8 cellular contexts compared by ENCODE assay signal in the genomic region with DNA sequence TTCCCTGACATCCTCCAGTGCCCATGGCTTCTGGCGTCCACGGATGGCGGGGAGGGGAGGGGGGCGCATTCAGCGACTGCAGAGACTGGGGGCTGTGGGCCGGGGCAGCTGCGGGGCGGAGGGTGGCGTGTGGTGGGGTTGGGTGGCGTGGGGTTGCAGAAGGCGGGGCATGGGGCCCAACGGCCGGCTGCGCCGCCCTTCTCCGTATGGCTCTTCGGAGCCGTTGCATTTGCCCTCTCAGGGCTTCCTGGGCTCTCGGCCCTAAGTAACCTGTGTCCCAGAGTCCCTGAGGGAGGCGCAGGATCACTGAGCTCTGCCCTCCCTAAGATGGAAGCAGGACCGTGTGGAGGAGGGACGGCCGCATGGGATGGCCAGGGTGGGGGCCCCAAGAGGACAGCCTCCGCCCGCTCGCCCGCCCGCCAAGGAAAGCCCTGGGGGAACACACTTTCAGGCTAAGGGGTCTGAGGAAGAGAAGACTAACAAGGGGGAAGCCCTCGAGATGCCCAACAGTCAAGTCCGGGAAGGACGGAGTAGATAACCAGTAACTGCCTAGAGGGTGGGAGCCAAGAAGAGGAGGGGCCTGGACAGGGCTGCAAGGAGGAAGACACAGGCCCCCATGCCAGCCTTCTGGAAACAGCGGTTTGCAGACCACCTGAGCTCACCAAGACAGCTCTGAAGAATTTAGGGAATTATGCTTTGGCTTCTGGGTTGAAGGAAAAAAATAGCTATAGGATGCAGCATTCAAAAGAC. TPM values are rescaled to one million over a fixed set of nuclear protein-coding genes. Genes with fewer than 3 reads are reported as not detected.
DNase-seq lines count a peak whose midpoint lies in the region; ATAC-seq, FAIRE-seq and TF ChIP-seq lines count a peak whose summit lies in the region.

No MANE protein-coding gene starts in this region.

- TF ChIP-seq RAD21 in HepG2 (CRISPR knock-in tag; IDR thresholded peaks at IDR 0.05), result no peak

- H3K79me2 ChIP-seq in HepG2 (ENCODE audit: insufficient read depth, low read length), result peaks cover 48% of the 10 kb centered on the region

- no TSS peak for BruUV-seq in HepG2 (replicated peaks; lab: Mats Ljungman, UMichigan)

- TF ChIP-seq POLR2A in breast epithelium (IDR thresholded peaks at IDR 0.05), result no peak
- peak in 1 of 2 experiments; percentile 51; a peak in 2 of 4 replicates for TF ChIP-seq POLR2A in HepG2 (IDR thresholded peaks at IDR 0.05; ENCODE audit: insufficient read depth in 1 of 2, low read depth in 2 of 2, low read length in 2 of 2)

- TF ChIP-seq EP300 in HepG2 (IDR thresholded peaks at IDR 0.05; ENCODE audit: low read depth in 2 of 2, low read length in 2 of 2) (no peak), HepG2 (CRISPR knock-in tag; IDR thresholded peaks at IDR 0.05; ENCODE audit: borderline replicate concordance) (no peak)

- peaks cover 16% of the 10 kb centered on the region for H3K36me3 Mint-ChIP-seq in CD8-positive, alpha-beta T cell

- peak overlapping the region; percentile 43 for H3K4me3 ChIP-seq in CD8-positive, alpha-beta T cell (ENCODE audit: low read depth, low read length)
- H3K4me3 ChIP-seq in HUES48 (ENCODE audit: low read depth, low read length) (peak overlapping the region; percentile 69), breast epithelium (peak overlapping the region; percentile 57 to 92 (median 65)), HepG2 (replicated peaks in 1 of 3; ENCODE audit: insufficient read depth in 1 of 3, low read depth in 2 of 3, low read length in 3 of 3) (peak overlapping the region; percentile 87 to 97 (median 95)), tibial artery (peak overlapping the region; percentile 53 to 64)

- no peak for FAIRE-seq in HepG2 (lab: Jason Lieb, UNC)

- no peaks in the 10 kb centered on the region for H3K9me3 Mint-ChIP-seq in CD8-positive, alpha-beta T cell

- no peak for DNase-seq in CD8-positive, alpha-beta T cell
- no peak for DNase-seq in breast epithelium (ENCODE audit: low spot score in 2 of 2)
- DNase-seq in HepG2 (ENCODE audit: low spot score), result no peak
- DNase-seq in tibial artery, result no peak
- DNase-seq in RPMI8226, result no peak
- DNase-seq in activated CD4-positive, CD25-positive, alpha-beta regulatory T cell treated with anti-CD3 and anti-CD28 coated beads, Interleukin-2, amount 50 U/mL, for 72 hours, result no peak
- no peak for DNase-seq in stimulated activated CD4-positive, alpha-beta T cell treated with anti-CD3 and anti-CD28 coated beads, Interleukin-2, amount 100 ng/mL, for 24 hours

- CTCF ChIA-PET in CD8-positive, alpha-beta T cell (lab: Charles Lee), result interaction anchor here (1.3 kb wide), 1 partner anchor 12 kb away, joined by 6 read pairs; no protein-coding TSS in a partner anchor
- CTCF ChIA-PET in HepG2 (lab: Yijun Ruan, JAX; ENCODE audit: low intra/inter-chr PET ratio, low total read pairs), result no interaction called here

- peak overlapping the region; percentile 94 for H3K4me2 ChIP-seq in HepG2 (ENCODE audit: low read depth, low read length)

- H3K4me1 Mint-ChIP-seq in CD8-positive, alpha-beta T cell (ENCODE audit: low read depth), result peaks cover 6% of the 10 kb centered on the region

- no peaks in the 10 kb centered on the region for H3K9me3 ChIP-seq in CD8-positive, alpha-beta T cell (ENCODE audit: low read length)
- H3K9me3 ChIP-seq in HUES48 (ENCODE audit: control insufficient read depth, insufficient read depth, low read length), result no peaks in the 10 kb centered on the region
- no peaks in the 10 kb centered on the region for H3K9me3 ChIP-seq in breast epithelium
- no peaks in the 10 kb centered on the region for H3K9me3 ChIP-seq in HepG2 (ENCODE audit: low read length)
- no peaks in the 10 kb centered on the region for H3K9me3 ChIP-seq in tibial artery

- H3K9ac ChIP-seq in HUES48 (ENCODE audit: low read depth, low read length) (no peak overlapping the region), HepG2 (ENCODE audit: insufficient read depth, low read depth, low read length) (peak overlapping the region; percentile 85)

- no peak overlapping the region for H2AFZ ChIP-seq in HepG2 (ENCODE audit: low read length)

- H3K36me3 ChIP-seq in CD8-positive, alpha-beta T cell (ENCODE audit: insufficient read depth, low read length), result no peaks in the 10 kb centered on the region
- H3K36me3 ChIP-seq in HUES48 (ENCODE audit: control insufficient read depth, insufficient read depth, low read length), result peaks cover 13% of the 10 kb centered on the region
- no peaks in the 10 kb centered on the region for H3K36me3 ChIP-seq in breast epithelium
- H3K36me3 ChIP-seq in HepG2 (replicated peaks in 1 of 2; ENCODE audit: control insufficient read depth in 1 of 2, insufficient read depth in 2 of 2, low read length in 2 of 2), result peaks cover 0 to 1% of the 10 kb centered on the region in 2 experiments; a peak in 1 of 5 replicates
- peaks cover 0 to 11% (median 9%) of the 10 kb centered on the region in 3 donors for H3K36me3 ChIP-seq in tibial artery

- peaks cover 10% of the 10 kb centered on the region for H3K27me3 ChIP-seq in CD8-positive, alpha-beta T cell (ENCODE audit: insufficient read depth, low read length)
- H3K27me3 ChIP-seq in HUES48 (ENCODE audit: control insufficient read depth, insufficient read depth, low read length) (peaks cover 19% of the 10 kb centered on the region), breast epithelium (no peaks in the 10 kb centered on the region), HepG2 (ENCODE audit: control insufficient read depth in 1 of 2, insufficient read depth in 2 of 2, low read length in 2 of 2) (no peaks in the 10 kb centered on the region; a peak in 1 of 5 replicates), tibial artery (peaks cover 0 to 17% of the 10 kb centered on the region in 2 donors)

- peak overlapping the region; percentile 49 for H3K4me3 Mint-ChIP-seq in CD8-positive, alpha-beta T cell

- peaks cover 25% of the 10 kb centered on the region for H3K27me3 Mint-ChIP-seq in CD8-positive, alpha-beta T cell (ENCODE audit: low read depth)

- in situ Hi-C loops in HepG2 (cut with HindIII; ENCODE audit: extremely low pct_ligation_motif_present, low pct_unique_long_range_greater_than_20kb), result no loop called here

- no peak overlapping the region for H3K27ac Mint-ChIP-seq in CD8-positive, alpha-beta T cell

- H3K4me1 ChIP-seq in CD8-positive, alpha-beta T cell (ENCODE audit: insufficient read depth, low read length), result peaks cover 12% of the 10 kb centered on the region
- H3K4me1 ChIP-seq in HUES48 (ENCODE audit: control insufficient read depth, insufficient read depth, low read length) (0 out of 2 replicates have a peak, but pooled peaks cover 2% of the 10 kb centered on the region), breast epithelium (no peaks in the 10 kb centered on the region), HepG2 (ENCODE audit: insufficient read depth, low read length) (peaks cover 62% of the 10 kb centered on the region), tibial artery (peaks cover 0 to 23% (median 18%) of the 10 kb centered on the region in 4 donors)

- no peaks in the 10 kb centered on the region for H4K20me1 ChIP-seq in HepG2 (ENCODE audit: insufficient read depth, low read length)

- no peak overlapping the region for H3K27ac ChIP-seq in CD8-positive, alpha-beta T cell (ENCODE audit: low read depth, low read length)
- no peak overlapping the region for H3K27ac ChIP-seq in HUES48 (ENCODE audit: low read depth, low read length)
- peak overlapping the region; percentile 59 to 84 for H3K27ac ChIP-seq in breast epithelium
- H3K27ac ChIP-seq in HepG2 (ENCODE audit: extremely low read length, insufficient read depth, low read length), result peak overlapping the region; percentile 56
- H3K27ac ChIP-seq in tibial artery, result peak overlapping the region in 1 of 2 donors; percentile 17

- TF ChIP-seq CTCF in CD8-positive, alpha-beta T cell (IDR thresholded peaks at IDR 0.05), result no peak
- TF ChIP-seq CTCF in breast epithelium (IDR thresholded peaks at IDR 0.05), result no peak
- no peak for TF ChIP-seq CTCF in HepG2 (CRISPR knock-in tag; IDR thresholded peaks at IDR 0.05)
- no peak for TF ChIP-seq CTCF in tibial artery (IDR thresholded peaks at IDR 0.05)

- peak; percentile 19 for ATAC-seq in CD8-positive, alpha-beta T cell
- ATAC-seq in HepG2, result peak; percentile 65

- 4% methylated on average over 14 of the region's 32 CpGs for WGBS in HepG2 (ENCODE audit: low lambda C conversion rate)

- POLR2A ChIA-PET in CD8-positive, alpha-beta T cell (lab: Charles Lee), result no interaction called here
- POLR2A ChIA-PET in HepG2 (lab: Yijun Ruan, JAX), result interaction anchor here (0.7 to 3.8 kb wide), 20 partner anchors 10 to 684 kb away, joined by 3 to 45 read pairs (median 4); a partner anchor contains a TSS

- intact Hi-C loops in CD8-positive, alpha-beta T cell (cut with DNase I, micrococcal nuclease), result no loop called here
- intact Hi-C loops in breast epithelium (cut with DNase I; ENCODE audit: low total_unique reads) (no loop called here), HepG2 (cut with micrococcal nuclease; ENCODE audit: unreplicated experiment) (loop anchor here (10.0 kb wide), 1 partner anchor 183 kb away; a partner anchor contains a TSS), tibial artery (cut with DNase I; ENCODE audit: low total_unique reads) (no loop called here)

RNA-seq across cellular contexts. Expression of a gene that starts 9.2 kb away (rescaled TPM):
- under 1 TPM in 1 of 2 experiments, not detected in 1; 0.39 TPM for total RNA-seq in CD8-positive, alpha-beta T cell
- total RNA-seq in breast epithelium, result 1 to 10 TPM; 1.6 to 3.3 (median 2.2) TPM
- total RNA-seq in HepG2 (2016; rRNA removed; fragmentation: Illumina TruSeq; extraction: Trizol), result 11.0 and 15.3 TPM in 2 replicates
- 11.0 and 11.3 TPM in 2 replicates for total RNA-seq in HepG2 (2016; cell fraction: cytosol; rRNA removed; fragmentation: Illumina TruSeq; extraction: Trizol; ENCODE audit: low read depth)
- total RNA-seq in HepG2 (2016; cell fraction: insoluble cytoplasmic fraction; rRNA removed; fragmentation: Illumina TruSeq; extraction: Trizol), result 8.7 and 17.7 TPM in 2 replicates
- total RNA-seq in HepG2 (2016; cell fraction: membrane; rRNA removed; fragmentation: Illumina TruSeq; extraction: Trizol), result 18.9 and 20.5 TPM in 2 replicates
- total RNA-seq in HepG2 (2016; cell fraction: nucleus; rRNA removed; fragmentation: Illumina TruSeq; extraction: Trizol), result 17.3 and 19.2 TPM in 2 replicates
- 9.0 and 12.0 TPM in 2 replicates for polyA plus RNA-seq in HepG2 (2011; rRNA removed)
- 9.9 and 12.9 TPM in 2 replicates for polyA plus RNA-seq in HepG2 (2011; cell fraction: cytosol; rRNA removed)
- 124 and 135 TPM in 2 replicates for polyA plus RNA-seq in HepG2 (2011; cell fraction: nucleus; rRNA removed)
- polyA plus RNA-seq in HepG2 (2012), result 9.3 and 10.2 TPM in 2 replicates
- 9.8 and 11.5 TPM in 2 replicates for polyA plus RNA-seq in HepG2 (2016; cell fraction: cytosol; fragmentation: Illumina TruSeq; extraction: Trizol; ENCODE audit: low read depth)
- 8.2 and 11.1 TPM in 2 replicates for polyA plus RNA-seq in HepG2 (2016; cell fraction: insoluble cytoplasmic fraction; fragmentation: Illumina TruSeq; extraction: Trizol; ENCODE audit: low read depth)
- 16.8 and 17.1 TPM in 2 replicates for polyA plus RNA-seq in HepG2 (2016; cell fraction: membrane; fragmentation: Illumina TruSeq; extraction: Trizol; ENCODE audit: low read depth)
- 45.0 and 47.7 TPM in 2 replicates for polyA plus RNA-seq in HepG2 (2016; cell fraction: nucleus; fragmentation: Illumina TruSeq; extraction: Trizol; ENCODE audit: insufficient read depth, low read depth)
- polyA minus RNA-seq in HepG2 (2011; rRNA and poly(A)+ RNA removed; ENCODE audit: low replicate concordance), result 0.07 and 13.9 TPM in 2 replicates
- polyA minus RNA-seq in HepG2 (2011; cell fraction: cytosol; rRNA and poly(A)+ RNA removed), result 6.5 and 6.6 TPM in 2 replicates
- polyA minus RNA-seq in HepG2 (2011; cell fraction: nucleus; rRNA and poly(A)+ RNA removed), result 18.9 and 19.3 TPM in 2 replicates

RNA-seq across cellular contexts. Expression of a gene that starts 24.2 kb away (rescaled TPM):
- 10 to 100 TPM; 42.8 to 44.8 TPM for total RNA-seq in CD8-positive, alpha-beta T cell
- 10 to 100 TPM; 37.6 to 59.0 (median 46.2) TPM for total RNA-seq in breast epithelium
- 12.0 and 22.4 TPM in 2 replicates for total RNA-seq in HepG2 (2016; rRNA removed; fragmentation: Illumina TruSeq; extraction: Trizol)
- total RNA-seq in HepG2 (2016; cell fraction: cytosol; rRNA removed; fragmentation: Illumina TruSeq; extraction: Trizol; ENCODE audit: low read depth), result 6.7 and 7.2 TPM in 2 replicates
- total RNA-seq in HepG2 (2016; cell fraction: insoluble cytoplasmic fraction; rRNA removed; fragmentation: Illumina TruSeq; extraction: Trizol), result 11.0 and 24.0 TPM in 2 replicates
- total RNA-seq in HepG2 (2016; cell fraction: membrane; rRNA removed; fragmentation: Illumina TruSeq; extraction: Trizol), result 7.2 and 7.5 TPM in 2 replicates
- 24.0 and 31.5 TPM in 2 replicates for total RNA-seq in HepG2 (2016; cell fraction: nucleus; rRNA removed; fragmentation: Illumina TruSeq; extraction: Trizol)
- polyA plus RNA-seq in HepG2 (2011; rRNA removed), result 21.8 and 36.0 TPM in 2 replicates
- polyA plus RNA-seq in HepG2 (2011; cell fraction: cytosol; rRNA removed), result 7.8 and 11.5 TPM in 2 replicates
- 218 and 255 TPM in 2 replicates for polyA plus RNA-seq in HepG2 (2011; cell fraction: nucleus; rRNA removed)
- polyA plus RNA-seq in HepG2 (2012), result 16.0 and 20.8 TPM in 2 replicates
- 1.7 and 1.9 TPM in 2 replicates for polyA plus RNA-seq in HepG2 (2016; cell fraction: cytosol; fragmentation: Illumina TruSeq; extraction: Trizol; ENCODE audit: low read depth)
- 10.7 and 13.3 TPM in 2 replicates for polyA plus RNA-seq in HepG2 (2016; cell fraction: insoluble cytoplasmic fraction; fragmentation: Illumina TruSeq; extraction: Trizol; ENCODE audit: low read depth)
- polyA plus RNA-seq in HepG2 (2016; cell fraction: membrane; fragmentation: Illumina TruSeq; extraction: Trizol; ENCODE audit: low read depth), result 3.5 and 4.4 TPM in 2 replicates
- polyA plus RNA-seq in HepG2 (2016; cell fraction: nucleus; fragmentation: Illumina TruSeq; extraction: Trizol; ENCODE audit: insufficient read depth, low read depth), result 85.8 and 92.2 TPM in 2 replicates
- polyA minus RNA-seq in HepG2 (2011; rRNA and poly(A)+ RNA removed; ENCODE audit: low replicate concordance), result 28.9 and 51.0 TPM in 2 replicates
- polyA minus RNA-seq in HepG2 (2011; cell fraction: cytosol; rRNA and poly(A)+ RNA removed), result 12.1 and 13.7 TPM in 2 replicates
- 71.7 and 79.9 TPM in 2 replicates for polyA minus RNA-seq in HepG2 (2011; cell fraction: nucleus; rRNA and poly(A)+ RNA removed)

RNA-seq across cellular contexts. Expression of a gene that starts 40.7 kb away (rescaled TPM):
- total RNA-seq in CD8-positive, alpha-beta T cell, result 10 to 100 TPM; 57.7 to 60.2 TPM
- total RNA-seq in breast epithelium (10 to 100 TPM; 36.8 to 46.5 (median 42.3) TPM), HepG2 (2016; rRNA removed; fragmentation: Illumina TruSeq; extraction: Trizol) (60.6 and 75.5 TPM in 2 replicates)
- 31.3 and 33.5 TPM in 2 replicates for total RNA-seq in HepG2 (2016; cell fraction: cytosol; rRNA removed; fragmentation: Illumina TruSeq; extraction: Trizol; ENCODE audit: low read depth)
- 61.8 and 67.5 TPM in 2 replicates for total RNA-seq in HepG2 (2016; cell fraction: insoluble cytoplasmic fraction; rRNA removed; fragmentation: Illumina TruSeq; extraction: Trizol)
- 27.3 and 27.5 TPM in 2 replicates for total RNA-seq in HepG2 (2016; cell fraction: membrane; rRNA removed; fragmentation: Illumina TruSeq; extraction: Trizol)
- 33.6 and 40.5 TPM in 2 replicates for total RNA-seq in HepG2 (2016; cell fraction: nucleus; rRNA removed; fragmentation: Illumina TruSeq; extraction: Trizol)
- polyA plus RNA-seq in HepG2 (2011; rRNA removed), result 35.0 and 37.4 TPM in 2 replicates
- 27.9 and 33.2 TPM in 2 replicates for polyA plus RNA-seq in HepG2 (2011; cell fraction: cytosol; rRNA removed)
- 28.4 and 33.0 TPM in 2 replicates for polyA plus RNA-seq in HepG2 (2011; cell fraction: nucleus; rRNA removed)
- polyA plus RNA-seq in HepG2 (2012), result 35.2 and 35.3 TPM in 2 replicates
- polyA plus RNA-seq in HepG2 (2016; cell fraction: cytosol; fragmentation: Illumina TruSeq; extraction: Trizol; ENCODE audit: low read depth), result 1.8 and 2.0 TPM in 2 replicates
- polyA plus RNA-seq in HepG2 (2016; cell fraction: insoluble cytoplasmic fraction; fragmentation: Illumina TruSeq; extraction: Trizol; ENCODE audit: low read depth), result 51.7 and 54.5 TPM in 2 replicates
- 8.2 and 8.3 TPM in 2 replicates for polyA plus RNA-seq in HepG2 (2016; cell fraction: membrane; fragmentation: Illumina TruSeq; extraction: Trizol; ENCODE audit: low read depth)
- 43.1 and 45.5 TPM in 2 replicates for polyA plus RNA-seq in HepG2 (2016; cell fraction: nucleus; fragmentation: Illumina TruSeq; extraction: Trizol; ENCODE audit: insufficient read depth, low read depth)
- 24.4 and 79.1 TPM in 2 replicates for polyA minus RNA-seq in HepG2 (2011; rRNA and poly(A)+ RNA removed; ENCODE audit: low replicate concordance)
- polyA minus RNA-seq in HepG2 (2011; cell fraction: cytosol; rRNA and poly(A)+ RNA removed), result 48.4 and 52.7 TPM in 2 replicates
- 20.6 and 30.0 TPM in 2 replicates for polyA minus RNA-seq in HepG2 (2011; cell fraction: nucleus; rRNA and poly(A)+ RNA removed)

RNA-seq across cellular contexts. Expression of a gene that starts 44.1 kb away (rescaled TPM):
- 10 to 100 TPM; 71.2 to 73.6 TPM for total RNA-seq in CD8-positive, alpha-beta T cell
- total RNA-seq in breast epithelium (10 to 100 TPM; 35.8 to 59.9 (median 52.4) TPM), HepG2 (2016; rRNA removed; fragmentation: Illumina TruSeq; extraction: Trizol) (20.4 and 25.5 TPM in 2 replicates)
- 10.9 and 13.4 TPM in 2 replicates for total RNA-seq in HepG2 (2016; cell fraction: cytosol; rRNA removed; fragmentation: Illumina TruSeq; extraction: Trizol; ENCODE audit: low read depth)
- 22.1 and 23.8 TPM in 2 replicates for total RNA-seq in HepG2 (2016; cell fraction: insoluble cytoplasmic fraction; rRNA removed; fragmentation: Illumina TruSeq; extraction: Trizol)
- total RNA-seq in HepG2 (2016; cell fraction: membrane; rRNA removed; fragmentation: Illumina TruSeq; extraction: Trizol), result 19.2 and 23.3 TPM in 2 replicates
- 18.4 and 19.1 TPM in 2 replicates for total RNA-seq in HepG2 (2016; cell fraction: nucleus; rRNA removed; fragmentation: Illumina TruSeq; extraction: Trizol)
- polyA plus RNA-seq in HepG2 (2011; rRNA removed), result 13.0 and 16.4 TPM in 2 replicates
- 11.4 and 17.5 TPM in 2 replicates for polyA plus RNA-seq in HepG2 (2011; cell fraction: cytosol; rRNA removed)
- polyA plus RNA-seq in HepG2 (2011; cell fraction: nucleus; rRNA removed), result 53.1 and 55.7 TPM in 2 replicates
- polyA plus RNA-seq in HepG2 (2012), result 7.6 and 9.2 TPM in 2 replicates
- 11.6 and 14.4 TPM in 2 replicates for polyA plus RNA-seq in HepG2 (2016; cell fraction: cytosol; fragmentation: Illumina TruSeq; extraction: Trizol; ENCODE audit: low read depth)
- 22.2 and 26.6 TPM in 2 replicates for polyA plus RNA-seq in HepG2 (2016; cell fraction: insoluble cytoplasmic fraction; fragmentation: Illumina TruSeq; extraction: Trizol; ENCODE audit: low read depth)
- 17.6 and 24.0 TPM in 2 replicates for polyA plus RNA-seq in HepG2 (2016; cell fraction: membrane; fragmentation: Illumina TruSeq; extraction: Trizol; ENCODE audit: low read depth)
- 42.7 and 46.0 TPM in 2 replicates for polyA plus RNA-seq in HepG2 (2016; cell fraction: nucleus; fragmentation: Illumina TruSeq; extraction: Trizol; ENCODE audit: insufficient read depth, low read depth)
- 19.9 and 30.3 TPM in 2 replicates for polyA minus RNA-seq in HepG2 (2011; rRNA and poly(A)+ RNA removed; ENCODE audit: low replicate concordance)
- polyA minus RNA-seq in HepG2 (2011; cell fraction: cytosol; rRNA and poly(A)+ RNA removed), result 6.9 and 7.9 TPM in 2 replicates
- 34.2 and 38.9 TPM in 2 replicates for polyA minus RNA-seq in HepG2 (2011; cell fraction: nucleus; rRNA and poly(A)+ RNA removed)

RNA-seq across cellular contexts. Expression of a gene that starts 57.1 kb away (rescaled TPM):
- total RNA-seq in CD8-positive, alpha-beta T cell, result under 1 TPM; 0.30 to 0.36 TPM
- total RNA-seq in breast epithelium, result 1 to 10 TPM in 1 of 3 donors, not detected in 2; 1.6 TPM
- 0.04 TPM in 1 of 2 replicates, not detected in the other for total RNA-seq in HepG2 (2016; rRNA removed; fragmentation: Illumina TruSeq; extraction: Trizol)
- not detected in 2 replicates for total RNA-seq in HepG2 (2016; cell fraction: cytosol; rRNA removed; fragmentation: Illumina TruSeq; extraction: Trizol; ENCODE audit: low read depth)
- not detected in 2 replicates for total RNA-seq in HepG2 (2016; cell fraction: insoluble cytoplasmic fraction; rRNA removed; fragmentation: Illumina TruSeq; extraction: Trizol)
- not detected in 2 replicates for total RNA-seq in HepG2 (2016; cell fraction: membrane; rRNA removed; fragmentation: Illumina TruSeq; extraction: Trizol)
- not detected in 2 replicates for total RNA-seq in HepG2 (2016; cell fraction: nucleus; rRNA removed; fragmentation: Illumina TruSeq; extraction: Trizol)
- polyA plus RNA-seq in HepG2 (2011; rRNA removed), result 0.12 and 0.20 TPM in 2 replicates
- polyA plus RNA-seq in HepG2 (2011; cell fraction: cytosol; rRNA removed), result 0.06 and 0.19 TPM in 2 replicates
- polyA plus RNA-seq in HepG2 (2011; cell fraction: nucleus; rRNA removed), result 0.66 and 1.2 TPM in 2 replicates
- polyA plus RNA-seq in HepG2 (2012), result 0.07 and 0.25 TPM in 2 replicates
- polyA plus RNA-seq in HepG2 (2016; cell fraction: cytosol; fragmentation: Illumina TruSeq; extraction: Trizol; ENCODE audit: low read depth), result not detected in 2 replicates
- polyA plus RNA-seq in HepG2 (2016; cell fraction: insoluble cytoplasmic fraction; fragmentation: Illumina TruSeq; extraction: Trizol; ENCODE audit: low read depth), result not detected in 2 replicates
- polyA plus RNA-seq in HepG2 (2016; cell fraction: membrane; fragmentation: Illumina TruSeq; extraction: Trizol; ENCODE audit: low read depth), result not detected in 2 replicates
- polyA plus RNA-seq in HepG2 (2016; cell fraction: nucleus; fragmentation: Illumina TruSeq; extraction: Trizol; ENCODE audit: insufficient read depth, low read depth), result not detected in 2 replicates
- polyA minus RNA-seq in HepG2 (2011; rRNA and poly(A)+ RNA removed; ENCODE audit: low replicate concordance), result 0.46 and 5.4 TPM in 2 replicates
- not detected in 2 replicates for polyA minus RNA-seq in HepG2 (2011; cell fraction: cytosol; rRNA and poly(A)+ RNA removed)
- polyA minus RNA-seq in HepG2 (2011; cell fraction: nucleus; rRNA and poly(A)+ RNA removed), result 0.50 TPM in 1 of 2 replicates, not detected in the other

Comparison
In these comparisons a context has a peak if more than half of its experiments do, and no peak if none do; other contexts are left out.
1. H3K27ac ChIP-seq: peak in breast epithelium (2 of 2) and HepG2 (single experiment); none in CD8-positive, alpha-beta T cell (single experiment) and HUES48 (single experiment).
2. H3K4me3 ChIP-seq: peak in every context shown above with its lines; median percentile 95 in HepG2; 69 in HUES48; 65 in breast epithelium; 58 in tibial artery; 43 in CD8-positive, alpha-beta T cell.